In the genomic region with DNA sequence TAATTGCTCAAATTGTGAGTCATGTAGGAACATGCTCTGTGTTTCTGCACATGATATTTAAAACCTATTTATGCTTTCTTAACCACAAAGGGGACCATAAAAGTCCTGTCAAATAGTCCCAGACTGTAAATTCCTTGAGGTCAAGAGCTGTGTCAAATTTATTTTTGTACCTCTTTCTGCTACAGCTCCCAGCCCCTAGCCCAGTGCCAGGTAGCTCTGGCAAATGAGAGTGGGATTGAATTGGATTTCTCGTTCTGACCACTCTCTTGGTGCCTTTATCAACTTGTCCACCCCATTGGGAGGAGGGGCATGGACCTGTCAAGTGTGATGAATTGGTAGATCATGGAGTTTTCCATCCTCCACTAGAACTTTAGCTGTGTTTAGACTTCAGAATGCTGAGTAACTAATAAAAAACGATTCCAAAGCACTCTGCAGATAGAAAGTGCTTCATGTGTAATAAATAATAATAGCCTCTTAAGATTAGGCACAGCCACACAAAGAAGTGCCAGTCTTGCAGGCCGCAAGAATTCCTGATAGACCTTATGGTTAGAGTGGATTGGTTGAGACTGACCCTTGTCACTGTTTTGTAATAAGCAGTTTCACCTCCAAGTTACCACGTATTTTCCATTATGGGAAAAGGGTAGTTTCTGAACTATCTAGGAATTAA, we compare ENCODE assay signal across 19 cellular contexts.
DNase-seq lines count a peak whose midpoint lies in the region; ATAC-seq, FAIRE-seq and TF ChIP-seq lines count a peak whose summit lies in the region.
"Had no signal": no experiment of that assay in that cellular context is flagged by ENCODE, and none has a peak within 500 bp of the region (broad histone marks: within the 10 kb centered on the region; RNA-seq: fewer than 3 reads in every experiment).

No MANE protein-coding gene starts in this region.

- 84% methylated on average over 4 of the region's 4 CpGs for WGBS in HepG2 (ENCODE audit: low lambda C conversion rate)
- WGBS in pancreas, 2 donors = 76 to 83% methylated on average over 4 of the region's 4 CpGs

- TF ChIP-seq EP300 in HepG2 (IDR thresholded peaks at IDR 0.05; ENCODE audit: low read depth in 2 of 2, low read length in 2 of 2) = no peak
- TF ChIP-seq EP300 in HepG2 (CRISPR knock-in tag; IDR thresholded peaks at IDR 0.05; ENCODE audit: borderline replicate concordance) = no peak

- H3K36me3 ChIP-seq in HepG2 (replicated peaks in 1 of 2; ENCODE audit: control insufficient read depth in 1 of 2, insufficient read depth in 2 of 2, low read length in 2 of 2) = peaks cover 1 to 5% of the 10 kb centered on the region in 2 experiments; a peak in 2 of 5 replicates
- H3K36me3 ChIP-seq in tibial artery = peaks cover 0 to 5% (median 0%) of the 10 kb centered on the region in 3 donors
- H3K36me3 ChIP-seq in pancreas = no peaks in the 10 kb centered on the region
- H3K36me3 ChIP-seq: brain microvascular endothelial cell, Peyer's patch had no signal

- POLR2A ChIA-PET in MCF 10A (lab: Yijun Ruan, JAX) = interaction anchor here (0.6 to 1.1 kb wide), 5 partner anchors 8 to 536 kb away, joined by 3 to 4 read pairs (median 3); no protein-coding TSS in a partner anchor
- POLR2A ChIA-PET in HepG2 (lab: Yijun Ruan, JAX) = no interaction called here

- no peaks in the 10 kb centered on the region for H3K27me3 ChIP-seq in HepG2 (ENCODE audit: control insufficient read depth in 1 of 2, insufficient read depth in 2 of 2, low read length in 2 of 2)
- H3K27me3 ChIP-seq in tibial artery = no peaks in the 10 kb centered on the region
- no peaks in the 10 kb centered on the region for H3K27me3 ChIP-seq in pancreas
- H3K27me3 ChIP-seq: brain microvascular endothelial cell, Peyer's patch had no signal

- H3K36me3 Mint-ChIP-seq in MCF 10A (ENCODE audit: insufficient read depth, unreplicated experiment) = peaks cover 11% of the 10 kb centered on the region
- H3K36me3 Mint-ChIP-seq: stimulated activated effector memory CD8-positive, alpha-beta T cell treated with anti-CD3 and anti-CD28 coated beads, Interleukin-12 subunit alpha, Interleukin-12 subunit beta, amount 100 ng/mL, for 72 hours had no signal

- no peak overlapping the region for H2AFZ ChIP-seq in HepG2 (ENCODE audit: low read length)
- H2AFZ ChIP-seq: parathyroid adenoma had no signal

- H3K9me3 ChIP-seq in HepG2 (ENCODE audit: low read length) = no peaks in the 10 kb centered on the region
- H3K9me3 ChIP-seq in tibial artery = no peaks in the 10 kb centered on the region
- H3K9me3 ChIP-seq in pancreas = no peaks in the 10 kb centered on the region
- H3K9me3 ChIP-seq: Peyer's patch had no signal

- H3K27ac Mint-ChIP-seq in MCF 10A (ENCODE audit: low read depth, unreplicated experiment) = peak overlapping the region; percentile 61
- H3K27ac Mint-ChIP-seq: activated T-helper 1 cell treated with anti-CD3 and anti-CD28 coated beads, Interleukin-12 subunit alpha, Interleukin-12 subunit beta, Interleukin-2, Interleukin-4 antibody, amounts not matched to agents 30 ng/mL and 10 ng/mL and 1 ng/mL, durations not matched to agents 14 hours and 24 hours and 36 hours; memory B cell; stimulated activated effector memory CD8-positive, alpha-beta T cell treated with anti-CD3 and anti-CD28 coated beads, Interleukin-12 subunit alpha, Interleukin-12 subunit beta, amount 100 ng/mL, for 72 hours had no signal

- no peak for TF ChIP-seq POLR2A in HepG2 (IDR thresholded peaks at IDR 0.05; ENCODE audit: insufficient read depth in 1 of 2, low read depth in 2 of 2, low read length in 2 of 2)

- H3K27ac ChIP-seq in HepG2 (ENCODE audit: extremely low read length, insufficient read depth, low read length) = no peak overlapping the region
- peak overlapping the region; percentile 90 to 96 for H3K27ac ChIP-seq in tibial artery
- H3K27ac ChIP-seq in pancreas = no peak overlapping the region
- H3K27ac ChIP-seq: parathyroid adenoma had no signal

- ATAC-seq in HepG2 = no peak
- ATAC-seq in HG03342 (IDR thresholded peaks at IDR 0.05; ENCODE audit: unreplicated experiment) = no peak
- no peak for ATAC-seq in pancreas
- ATAC-seq: stimulated activated effector memory CD8-positive, alpha-beta T cell treated with anti-CD3 and anti-CD28 coated beads, Interleukin-12 subunit alpha, Interleukin-12 subunit beta, amount 100 ng/mL, for 72 hours had no signal

- no peak for TF ChIP-seq RAD21 in HepG2 (CRISPR knock-in tag; IDR thresholded peaks at IDR 0.05)

- no peaks in the 10 kb centered on the region for H3K9me3 Mint-ChIP-seq in MCF 10A (ENCODE audit: unreplicated experiment)
- H3K9me3 Mint-ChIP-seq: activated T-helper 1 cell treated with anti-CD3 and anti-CD28 coated beads, Interleukin-12 subunit alpha, Interleukin-12 subunit beta, Interleukin-2, Interleukin-4 antibody, amounts not matched to agents 30 ng/mL and 10 ng/mL and 1 ng/mL, durations not matched to agents 14 hours and 24 hours and 36 hours; CD4-positive, CD25-positive, alpha-beta regulatory T cell; memory B cell; stimulated activated effector memory CD8-positive, alpha-beta T cell treated with anti-CD3 and anti-CD28 coated beads, Interleukin-12 subunit alpha, Interleukin-12 subunit beta, amount 100 ng/mL, for 72 hours had no signal

- no peaks in the 10 kb centered on the region for H4K20me1 ChIP-seq in HepG2 (ENCODE audit: insufficient read depth, low read length)

- in situ Hi-C loops in HepG2 (cut with HindIII; ENCODE audit: extremely low pct_ligation_motif_present, low pct_unique_long_range_greater_than_20kb) = no loop called here

- no peak overlapping the region for H3K4me2 ChIP-seq in HepG2 (ENCODE audit: low read depth, low read length)

- TF ChIP-seq CTCF in MCF 10A (IDR thresholded peaks at IDR 0.05; ENCODE audit: unreplicated experiment) (no peak), HepG2 (CRISPR knock-in tag; IDR thresholded peaks at IDR 0.05) (no peak), tibial artery (IDR thresholded peaks at IDR 0.05) (no peak), pancreas (IDR thresholded peaks at IDR 0.05) (no peak)

- peaks cover 52% of the 10 kb centered on the region for H3K4me1 ChIP-seq in HepG2 (ENCODE audit: insufficient read depth, low read length)
- H3K4me1 ChIP-seq in tibial artery = peaks cover 0 to 100% (median 75%) of the 10 kb centered on the region in 4 donors
- peaks cover 0 to 6% (median 4%) of the 10 kb centered on the region in 3 donors for H3K4me1 ChIP-seq in pancreas

- FAIRE-seq in HepG2 (lab: Jason Lieb, UNC) (no peak), pancreas (lab: Jason Lieb, UNC) (no peak)

- BruUV-seq in MCF 10A (replicated peaks; lab: Mats Ljungman, UMichigan) = no TSS peak
- BruUV-seq in HepG2 (replicated peaks; lab: Mats Ljungman, UMichigan) = no TSS peak

- intact Hi-C loops in MCF 10A (cut with micrococcal nuclease) = no loop called here
- intact Hi-C loops in HepG2 (cut with micrococcal nuclease; ENCODE audit: unreplicated experiment) = no loop called here
- intact Hi-C loops in tibial artery (cut with DNase I; ENCODE audit: low total_unique reads) = loop anchor here (5.0 kb wide), 2 partner anchors 222 to 532 kb away; no protein-coding TSS in a partner anchor
- intact Hi-C loops in pancreas (cut with DNase I) = no loop called here

- peaks cover 25% of the 10 kb centered on the region for H3K79me2 ChIP-seq in HepG2 (ENCODE audit: insufficient read depth, low read length)

- DNase-seq in HuH-7 (ENCODE audit: low spot score) (peak; percentile 28), MCF 10A (ENCODE audit: unreplicated experiment) (no peak), HepG2 (ENCODE audit: low spot score) (no peak), tibial artery (no peak), SHP77 treated with DMSO at 0.1 percent for 48 hours (lab: John Stamatoyannopoulos, UW) (no peak), pancreas (no peak)
- DNase-seq: activated CD4-positive, alpha-beta T cell treated with anti-CD3 and anti-CD28 coated beads for 48 hours; brain microvascular endothelial cell; CD4-positive, CD25-positive, alpha-beta regulatory T cell; NCI-H1105; NCI-H510A treated with DMSO at 0.1 percent for 48 hours; Peyer's patch; stimulated activated CD4-positive, alpha-beta T cell treated with anti-CD3 and anti-CD28 coated beads, Interleukin-4, amount 100 ng/mL, for 1 hour; T-helper 2 cell had no signal

- no peaks in the 10 kb centered on the region for H3K27me3 Mint-ChIP-seq in MCF 10A (ENCODE audit: insufficient read depth, unreplicated experiment)
- H3K27me3 Mint-ChIP-seq: CD4-positive, CD25-positive, alpha-beta regulatory T cell; memory B cell had no signal

- CTCF ChIA-PET in MCF 10A (lab: Yijun Ruan, JAX) = interaction anchor here (0.6 kb wide), 5 partner anchors 10 to 879 kb away, joined by 3 to 4 read pairs (median 3); no protein-coding TSS in a partner anchor
- CTCF ChIA-PET in HepG2 (lab: Yijun Ruan, JAX; ENCODE audit: low intra/inter-chr PET ratio, low total read pairs) = no interaction called here

- no peak overlapping the region for H3K4me3 Mint-ChIP-seq in MCF 10A (ENCODE audit: unreplicated experiment)
- H3K4me3 Mint-ChIP-seq: activated T-helper 1 cell treated with anti-CD3 and anti-CD28 coated beads, Interleukin-12 subunit alpha, Interleukin-12 subunit beta, Interleukin-2, Interleukin-4 antibody, amounts not matched to agents 30 ng/mL and 10 ng/mL and 1 ng/mL, durations not matched to agents 14 hours and 24 hours and 36 hours; CD4-positive, CD25-positive, alpha-beta regulatory T cell; memory B cell; stimulated activated effector memory CD8-positive, alpha-beta T cell treated with anti-CD3 and anti-CD28 coated beads, Interleukin-12 subunit alpha, Interleukin-12 subunit beta, amount 100 ng/mL, for 72 hours had no signal

- peaks cover 34% of the 10 kb centered on the region for H3K4me1 Mint-ChIP-seq in MCF 10A (ENCODE audit: insufficient read depth, unreplicated experiment)

- no peak overlapping the region for H3K9ac ChIP-seq in HepG2 (ENCODE audit: insufficient read depth, low read depth, low read length)
- H3K9ac ChIP-seq: parathyroid adenoma had no signal

- H3K4me3 ChIP-seq in HepG2 (replicated peaks in 1 of 3; ENCODE audit: insufficient read depth in 1 of 3, low read depth in 2 of 3, low read length in 3 of 3) (no peak overlapping the region), tibial artery (no peak overlapping the region), pancreas (no peak overlapping the region)
- H3K4me3 ChIP-seq: Peyer's patch had no signal

TF ChIP-seq in HepG2, 621 proteins besides CTCF, POLR2A, EP300 and RAD21:
- TF ChIP-seq BCL6 (CRISPR knock-in tag; IDR thresholded peaks at IDR 0.05) (0 out of 2 replicates have a peak, but pooled peaks have one; percentile 13), SRY (CRISPR knock-in tag; IDR thresholded peaks at IDR 0.05) (no peak)

Comparison
In these comparisons a context has a peak if more than half of its experiments do, and no peak if none do; other contexts are left out.
1. H3K27ac ChIP-seq: peak in tibial artery (2 of 2); none in HepG2 (single experiment) and pancreas (0 of 4).